ENCODE assay signal across 29 cellular contexts in the genomic region with DNA sequence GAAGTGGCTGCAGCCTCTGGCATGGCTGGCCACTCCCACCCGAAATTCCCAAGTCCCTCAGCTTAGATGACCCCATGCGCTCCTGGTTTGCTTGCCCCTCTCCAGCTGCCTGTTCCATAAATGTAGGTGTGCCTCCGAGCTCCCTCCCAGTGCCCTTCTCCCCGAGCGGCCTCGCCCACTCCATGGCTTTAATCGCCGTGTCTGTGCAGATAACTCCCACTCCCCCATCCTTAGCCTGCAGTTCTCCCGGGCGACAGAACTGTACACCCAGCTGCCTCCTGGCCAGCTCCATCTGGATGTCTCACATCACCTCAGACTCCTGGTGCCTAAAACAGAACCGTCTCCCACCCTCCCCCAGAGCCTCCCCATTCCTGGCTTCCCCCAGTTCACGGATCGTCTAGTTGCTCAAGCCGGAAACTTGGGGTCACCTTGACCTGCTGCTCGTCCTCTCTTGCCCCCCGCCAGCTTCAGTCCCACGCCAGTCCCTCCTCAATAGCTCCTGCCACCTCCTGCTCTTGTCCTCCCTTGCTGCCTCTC. TPM values are rescaled to one million over a fixed set of nuclear protein-coding genes. Genes with fewer than 3 reads are reported as not detected.
"Had no signal": no experiment of that assay in that cellular context is flagged by ENCODE, and none has a peak within 500 bp of the region (broad histone marks: within the 10 kb centered on the region; RNA-seq: fewer than 3 reads in every experiment).

No MANE protein-coding gene starts in this region.

- H3K27ac Mint-ChIP-seq: activated naive CD4-positive, alpha-beta T cell treated with anti-CD3 and anti-CD28 coated beads, Interleukin-2, amount 10 ng/mL, durations not matched to agents 7 days and 5 days; activated naive CD8-positive, alpha-beta T cell treated with anti-CD3 and anti-CD28 coated beads, Interleukin-2, amount 10 ng/mL, durations not matched to agents 7 days and 5 days; activated T-cell treated with anti-CD3 and anti-CD28 coated beads, Interleukin-2, amount 50 U/mL, for 72 hours had no signal

- H2AFZ ChIP-seq: parathyroid adenoma had no signal

- H3K4me3 Mint-ChIP-seq: activated naive CD4-positive, alpha-beta T cell treated with anti-CD3 and anti-CD28 coated beads, Interleukin-2, amount 10 ng/mL, durations not matched to agents 7 days and 5 days; activated naive CD8-positive, alpha-beta T cell treated with anti-CD3 and anti-CD28 coated beads, Interleukin-2, amount 10 ng/mL, durations not matched to agents 7 days and 5 days; activated T-cell treated with anti-CD3 and anti-CD28 coated beads, Interleukin-2, amount 50 U/mL, for 72 hours had no signal

- H3K9ac ChIP-seq: parathyroid adenoma had no signal

- H3K4me3 ChIP-seq: gastroesophageal sphincter, left lung, lower lobe of right lung, psoas muscle, sigmoid colon, suprapubic skin, tibial artery had no signal

- H3K9me3 ChIP-seq: gastroesophageal sphincter, left lung, lower lobe of right lung, psoas muscle, sigmoid colon, suprapubic skin, tibial artery had no signal

- ATAC-seq: gastroesophageal sphincter; left lung; lower lobe of right lung; psoas muscle; stimulated activated naive B cell treated with anti-CD40 and anti-IgM and Interleukin-4, amounts not matched to agents 10 μg/mL and 1 μg/mL and 100 μg/mL, for 72 hours had no signal

- H3K36me3 ChIP-seq: gastroesophageal sphincter, lower lobe of right lung, sigmoid colon, suprapubic skin, tibial artery had no signal

- H3K27ac ChIP-seq: gastroesophageal sphincter, left lung, lower lobe of right lung, parathyroid adenoma, psoas muscle, sigmoid colon, suprapubic skin, tibial artery had no signal

- DNase-seq: activated CD4-positive, alpha-beta T cell treated with anti-CD3 and anti-CD28 coated beads for 4 hours; activated CD4-positive, alpha-beta T cell treated with anti-CD3 and anti-CD28 coated beads, Interleukin-2, amount 50 U/mL, for 4 hours; activated effector memory CD4-positive, alpha-beta T cell treated with Interleukin-2 at 50 U/mL for 16 hours; activated naive CD4-positive, alpha-beta T cell treated with anti-CD3 and anti-CD28 coated beads, Interleukin-2, amount 10 ng/mL, durations not matched to agents 7 days and 5 days; activated T-cell treated with anti-CD3 and anti-CD28 coated beads for 4 hours; caudate nucleus; hippocampal formation; kidney glomerular epithelial cell; lower lobe of right lung; mesenchymal stem cell; naive thymus-derived CD8-positive, alpha-beta T cell; nucleus accumbens; psoas muscle; sigmoid colon; small intestine; stimulated activated CD4-positive, alpha-beta T cell treated with anti-CD3 and anti-CD28 coated beads, Interleukin-4, amount 100 ng/mL, for 24 hours; stimulated activated naive B cell treated with anti-CD40 and anti-IgM and Interleukin-4, amounts not matched to agents 10 μg/mL and 1 μg/mL and 100 μg/mL, for 72 hours; tibial artery had no signal

- H3K4me1 ChIP-seq: gastroesophageal sphincter, left lung, lower lobe of right lung, parathyroid adenoma, psoas muscle, sigmoid colon, suprapubic skin, tibial artery had no signal

- H3K36me3 Mint-ChIP-seq: activated naive CD4-positive, alpha-beta T cell treated with anti-CD3 and anti-CD28 coated beads, Interleukin-2, amount 10 ng/mL, durations not matched to agents 7 days and 5 days; naive thymus-derived CD8-positive, alpha-beta T cell had no signal

RNA-seq across cellular contexts. Expression of a gene that starts 24.1 kb away (rescaled TPM):
- total RNA-seq: astrocyte, chondrocyte, endothelial cell of umbilical vein, fibroblast of lung, fibroblast of villous mesenchyme had no signal
- polyA plus RNA-seq: endothelial cell of umbilical vein, fibroblast of lung had no signal
